8 cellular contexts compared by ENCODE assay signal in the genomic region with DNA sequence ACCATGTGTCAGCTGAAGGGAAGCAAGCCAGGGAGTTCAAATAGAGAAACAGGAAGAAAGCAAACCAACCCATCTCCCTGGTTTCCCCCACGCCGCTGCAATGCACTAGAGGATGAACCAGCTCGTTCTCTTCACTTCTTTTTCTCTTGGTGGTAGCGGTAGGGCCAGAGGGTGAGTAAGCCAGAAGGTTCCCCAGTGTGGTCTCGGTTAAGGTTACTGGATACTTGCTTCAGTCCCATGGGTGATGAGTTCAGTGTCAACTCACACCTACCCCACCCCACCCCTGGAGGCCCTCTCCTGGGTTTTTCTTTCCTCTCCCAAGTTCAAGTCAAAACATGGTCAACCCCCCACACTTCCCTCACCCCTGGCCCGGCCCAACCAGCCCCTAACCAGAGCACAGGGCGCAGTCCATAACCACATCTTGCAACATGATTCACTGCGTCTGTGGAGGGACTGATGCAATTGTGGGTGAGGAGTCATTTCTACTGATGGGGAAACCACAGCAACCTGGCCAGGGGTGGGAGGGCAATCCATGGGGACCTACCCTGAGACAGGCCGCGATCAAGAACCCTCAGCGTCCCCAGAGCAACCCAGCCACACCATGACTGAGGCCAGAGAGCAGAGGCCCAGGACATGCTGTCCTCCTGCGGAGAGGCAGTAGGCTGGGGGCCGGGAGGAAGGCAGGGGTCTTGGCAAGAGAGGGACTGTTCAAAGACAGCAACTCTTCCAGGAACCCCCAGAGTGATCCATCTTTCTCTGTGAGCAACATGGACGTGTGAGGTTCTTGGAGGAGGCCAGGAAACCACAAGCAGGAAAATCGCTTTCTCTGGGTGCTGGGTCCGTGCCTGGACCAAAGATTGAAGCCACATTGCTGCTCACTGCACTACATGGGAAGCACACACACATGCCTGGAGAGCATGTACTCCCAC.
DNase-seq lines count a peak whose midpoint lies in the region; ATAC-seq and TF ChIP-seq lines count a peak whose summit lies in the region.

No MANE protein-coding gene starts in this region.

- CTCF ChIA-PET in activated CD4-positive, alpha-beta T cell treated with anti-CD3 and anti-CD28 coated beads for 36 hours (lab: Charles Lee) = interaction anchor here (0.6 to 4.6 kb wide), 12 partner anchors 11 to 1294 kb away, joined by 3 to 27 read pairs (median 3); no protein-coding TSS in a partner anchor

- H3K36me3 ChIP-seq in spleen = no peaks in the 10 kb centered on the region

- H3K4me3 Mint-ChIP-seq in activated CD4-positive, alpha-beta T cell treated with anti-CD3 and anti-CD28 coated beads for 36 hours = no peak overlapping the region
- peak overlapping the region; percentile 61 for H3K4me3 Mint-ChIP-seq in T-helper 17 cell
- peak overlapping the region; percentile 17 for H3K4me3 Mint-ChIP-seq in central memory CD8-positive, alpha-beta T cell

- 26 to 49% (median 38%) methylated on average over 14 to 16 of the region's 16 CpGs for WGBS in spleen, 5 donors

- POLR2A ChIA-PET in activated CD4-positive, alpha-beta T cell treated with anti-CD3 and anti-CD28 coated beads for 36 hours (lab: Charles Lee) = interaction anchor here (0.5 to 1.2 kb wide), 4 partner anchors 12 to 430 kb away, joined by 3 to 7 read pairs (median 4); a partner anchor contains a TSS

- H3K4me3 ChIP-seq in spleen = peak overlapping the region in 1 of 8 donors; percentile 40

- peak overlapping the region in 7 of 8 donors; percentile 51 to 89 (median 77) for H3K27ac ChIP-seq in spleen

- H3K9me3 ChIP-seq in T-helper 17 cell (ENCODE audit: control insufficient read depth, low read length, poor library complexity, severe bottlenecking) = no peaks in the 10 kb centered on the region
- H3K9me3 ChIP-seq in spleen = no peaks in the 10 kb centered on the region

- TF ChIP-seq CTCF in spleen (IDR thresholded peaks at IDR 0.05 in 8 of 11, conservative IDR thresholded peaks at IDR 0.05 in 3 of 11) = no peak

- no peaks in the 10 kb centered on the region for H3K9me3 Mint-ChIP-seq in activated CD4-positive, alpha-beta T cell treated with anti-CD3 and anti-CD28 coated beads for 36 hours (ENCODE audit: low read depth)
- H3K9me3 Mint-ChIP-seq in central memory CD8-positive, alpha-beta T cell = no peaks in the 10 kb centered on the region

- H3K4me1 ChIP-seq in spleen = peaks cover 9 to 96% (median 43%) of the 10 kb centered on the region in 6 donors

- no peaks in the 10 kb centered on the region for H3K36me3 Mint-ChIP-seq in activated CD4-positive, alpha-beta T cell treated with anti-CD3 and anti-CD28 coated beads for 36 hours (ENCODE audit: low read depth)
- peaks cover 4% of the 10 kb centered on the region for H3K36me3 Mint-ChIP-seq in T-helper 17 cell (ENCODE audit: low read depth)
- peaks cover 4% of the 10 kb centered on the region for H3K36me3 Mint-ChIP-seq in central memory CD8-positive, alpha-beta T cell (ENCODE audit: insufficient read depth)

- TF ChIP-seq POLR2A in spleen (IDR thresholded peaks at IDR 0.05) = no peak

- DNase-seq in activated CD4-positive, alpha-beta T cell treated with anti-CD3 and anti-CD28 coated beads for 36 hours = peak; percentile 91
- DNase-seq in activated CD4-positive, alpha-beta T cell treated with anti-CD3 and anti-CD28 coated beads, Interleukin-2, amount 50 U/mL, for 1 hour = no peak
- DNase-seq in T-helper 17 cell (no peak), spleen (peak; percentile 87), NCI-H1436 treated with DMSO at 0.1 percent for 48 hours (lab: John Stamatoyannopoulos, UW) (no peak), middle frontal gyrus (ENCODE audit: extremely low spot score, low spot score) (no peak)
- peak in 1 of 2 donors; percentile 38 for DNase-seq in central memory CD8-positive, alpha-beta T cell (ENCODE audit: low spot score in 2 of 2)

- peak overlapping the region; percentile 63 for H3K27ac Mint-ChIP-seq in activated CD4-positive, alpha-beta T cell treated with anti-CD3 and anti-CD28 coated beads for 36 hours
- peak overlapping the region; percentile 51 for H3K27ac Mint-ChIP-seq in T-helper 17 cell
- no peak overlapping the region for H3K27ac Mint-ChIP-seq in central memory CD8-positive, alpha-beta T cell (ENCODE audit: low read depth)

- H3K27me3 Mint-ChIP-seq in activated CD4-positive, alpha-beta T cell treated with anti-CD3 and anti-CD28 coated beads for 36 hours = peaks cover 40% of the 10 kb centered on the region
- peaks cover 39% of the 10 kb centered on the region for H3K27me3 Mint-ChIP-seq in T-helper 17 cell
- H3K27me3 Mint-ChIP-seq in central memory CD8-positive, alpha-beta T cell = peaks cover 19% of the 10 kb centered on the region

- peaks cover 0 to 13% (median 0%) of the 10 kb centered on the region in 7 donors for H3K27me3 ChIP-seq in spleen (replicated peaks in 1 of 7)

- intact Hi-C loops in activated CD4-positive, alpha-beta T cell treated with anti-CD3 and anti-CD28 coated beads for 36 hours (cut with DNase I, micrococcal nuclease) = loop anchor here (1.0 to 5.0 kb wide), 8 partner anchors 26 to 774 kb away; no protein-coding TSS in a partner anchor
- intact Hi-C loops in spleen (cut with DNase I; ENCODE audit: low total_unique reads) = loop anchor here (5.0 to 10.0 kb wide), 2 partner anchors 909 to 1012 kb away; no protein-coding TSS in a partner anchor

- H3K4me1 Mint-ChIP-seq in activated CD4-positive, alpha-beta T cell treated with anti-CD3 and anti-CD28 coated beads for 36 hours = peaks cover 43% of the 10 kb centered on the region
- peaks cover 62% of the 10 kb centered on the region for H3K4me1 Mint-ChIP-seq in T-helper 17 cell
- H3K4me1 Mint-ChIP-seq in central memory CD8-positive, alpha-beta T cell = peaks cover 70% of the 10 kb centered on the region

- peak; percentile 80 for ATAC-seq in activated CD4-positive, alpha-beta T cell treated with anti-CD3 and anti-CD28 coated beads for 36 hours
- ATAC-seq in HG03103 (IDR thresholded peaks at IDR 0.05; ENCODE audit: low read depth, unreplicated experiment) (peak; percentile 47), T-helper 17 cell (peak; percentile 71)
- ATAC-seq in central memory CD8-positive, alpha-beta T cell (replicated peaks; ENCODE audit: extremely low read depth, poor library complexity, severe bottlenecking) = peak; percentile 75

Comparison
In these comparisons a context has a peak if more than half of its experiments do, and no peak if none do; other contexts are left out.
1. DNase-seq: peak in activated CD4-positive, alpha-beta T cell treated with anti-CD3 and anti-CD28 coated beads for 36 hours (single experiment) and spleen (single experiment); none in activated CD4-positive, alpha-beta T cell treated with anti-CD3 and anti-CD28 coated beads, Interleukin-2, amount 50 U/mL, for 1 hour (single experiment), T-helper 17 cell (0 of 3), NCI-H1436 treated with DMSO at 0.1 percent for 48 hours (single experiment) and middle frontal gyrus (single experiment).
2. Peak in every context shown above with its lines, with median percentiles within 50 percentile points of each other: ATAC-seq.